In the genomic region with DNA sequence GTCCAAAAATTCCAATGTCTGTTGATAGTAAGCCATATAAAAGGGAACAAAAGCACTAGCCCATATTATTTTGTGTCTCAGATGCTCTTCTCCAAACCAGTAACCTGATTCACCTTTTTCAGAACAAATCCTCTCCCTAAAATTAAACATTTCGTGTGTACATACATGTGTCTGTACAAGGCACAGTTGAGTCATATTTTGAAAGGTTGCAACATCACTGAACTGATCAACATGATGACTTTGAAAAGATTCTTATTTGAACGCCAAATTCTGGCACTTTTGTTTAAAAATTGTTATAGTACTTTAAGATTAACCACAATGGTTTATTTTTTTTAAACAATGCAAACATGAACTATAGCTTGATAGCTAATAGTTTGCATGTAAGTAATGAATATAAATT, we compare ENCODE assay signal across 26 cellular contexts.
DNase-seq lines count a peak whose midpoint lies in the region; ATAC-seq and TF ChIP-seq lines count a peak whose summit lies in the region.
"Had no signal": no experiment of that assay in that cellular context is flagged by ENCODE, and none has a peak within 500 bp of the region (broad histone marks: within the 10 kb centered on the region; RNA-seq: fewer than 3 reads in every experiment).

No MANE protein-coding gene starts in this region.

- H3K27ac ChIP-seq in dorsolateral prefrontal cortex = peak overlapping the region in 2 of 59 donors; percentile 6 to 7
- H3K27ac ChIP-seq: C4-2B, HL-60 had no signal

- H3K36me3 Mint-ChIP-seq in WTC11 = no peaks in the 10 kb centered on the region
- H3K36me3 Mint-ChIP-seq: CD8-positive, alpha-beta T cell had no signal

- H3K36me3 ChIP-seq in skeletal muscle satellite cell (ENCODE audit: insufficient read depth, low read length) = no peaks in the 10 kb centered on the region
- H3K36me3 ChIP-seq: HAP-1 had no signal

- DNase-seq in OCI-M1 (lab: John Stamatoyannopoulos, UW) (peak; percentile 17), WTC11 (ENCODE audit: low spot score) (no peak), fibroblast of mammary gland (ENCODE audit: low read depth) (peak; percentile 35), NCI-H1417 (lab: John Stamatoyannopoulos, UW) (no peak), DMS114 treated with DMSO at 0.1 percent for 48 hours (lab: John Stamatoyannopoulos, UW; ENCODE audit: unreplicated experiment) (no peak), dorsolateral prefrontal cortex (no peak)
- DNase-seq: Caco-2; CD8-positive, alpha-beta T cell; DMS79; EL; GDM1; GOT3; Karpas-422; NCI-H1105; NCI-H146; NCI-H2029; NCI-H446; NCI-H526; Right ventricle myocardium superior; RPMI8226 had no signal

- H3K9me3 ChIP-seq in skeletal muscle satellite cell (replicated peaks; ENCODE audit: low read length) = no peaks in the 10 kb centered on the region
- H3K9me3 ChIP-seq: Caco-2, HAP-1 had no signal

- intact Hi-C loops in dorsolateral prefrontal cortex (cut with DNase I) = no loop called here

- H3K9me3 Mint-ChIP-seq in WTC11 = no peaks in the 10 kb centered on the region

- TF ChIP-seq CTCF in WTC11 (IDR thresholded peaks at IDR 0.05) (no peak), fibroblast of mammary gland (conservative IDR thresholded peaks at IDR 0.05; ENCODE audit: control insufficient read depth, insufficient read depth, low read depth, low read length) (no peak), dorsolateral prefrontal cortex (IDR thresholded peaks at IDR 0.05 in 54 of 56, conservative IDR thresholded peaks at IDR 0.05 in 2 of 56; ENCODE audit: low read depth in 1 of 56, partially characterized antibody in 56 of 56) (no peak)

- H3K27me3 Mint-ChIP-seq in WTC11 (ENCODE audit: low read depth) = no peaks in the 10 kb centered on the region
- H3K27me3 Mint-ChIP-seq: B cell had no signal

- peaks cover 39% of the 10 kb centered on the region for H3K4me1 ChIP-seq in skeletal muscle satellite cell (ENCODE audit: control insufficient read depth, insufficient read depth, low read length)
- H3K4me1 ChIP-seq: Caco-2, HAP-1 had no signal

- H3K27ac Mint-ChIP-seq in WTC11 = 0 out of 2 replicates have a peak overlapping the region, but pooled peaks have one; percentile 51
- H3K27ac Mint-ChIP-seq: B cell; CD8-positive, alpha-beta T cell had no signal

- H3K4me3 Mint-ChIP-seq in WTC11 = no peak overlapping the region
- H3K4me3 Mint-ChIP-seq: B cell; CD8-positive, alpha-beta T cell had no signal

- ATAC-seq in WTC11 = no peak
- ATAC-seq: CD8-positive, alpha-beta T cell; GM12878 had no signal

- peaks cover 28% of the 10 kb centered on the region for H3K4me1 Mint-ChIP-seq in WTC11
- H3K4me1 Mint-ChIP-seq: B cell had no signal

- H3K4me2 ChIP-seq in skeletal muscle satellite cell (ENCODE audit: low read length) = peak overlapping the region; percentile 79

- POLR2A ChIA-PET in WTC11 (lab: Charles Lee) = no interaction called here

- H3K9ac ChIP-seq in skeletal muscle satellite cell (ENCODE audit: low read depth, low read length) = peak overlapping the region; percentile 63

- CTCF ChIA-PET in WTC11 (lab: Charles Lee) = no interaction called here

- H3K4me3 ChIP-seq in fibroblast of mammary gland (ENCODE audit: control insufficient read depth, low read depth, low read length) = no peak overlapping the region
- H3K4me3 ChIP-seq in skeletal muscle satellite cell (ENCODE audit: low read length) = peak overlapping the region; percentile 19
- no peak overlapping the region for H3K4me3 ChIP-seq in dorsolateral prefrontal cortex
- H3K4me3 ChIP-seq: GM12878, HAP-1 had no signal

- H3K27me3 ChIP-seq in skeletal muscle satellite cell (ENCODE audit: control insufficient read depth, insufficient read depth, low read length) (no peaks in the 10 kb centered on the region), dorsolateral prefrontal cortex (peaks cover 0 to 7% (median 0%) of the 10 kb centered on the region in 45 donors)

TF ChIP-seq in WTC11, 78 proteins besides CTCF, POLR2A, EP300 and RAD21:
- TF ChIP-seq, protein P1, sequence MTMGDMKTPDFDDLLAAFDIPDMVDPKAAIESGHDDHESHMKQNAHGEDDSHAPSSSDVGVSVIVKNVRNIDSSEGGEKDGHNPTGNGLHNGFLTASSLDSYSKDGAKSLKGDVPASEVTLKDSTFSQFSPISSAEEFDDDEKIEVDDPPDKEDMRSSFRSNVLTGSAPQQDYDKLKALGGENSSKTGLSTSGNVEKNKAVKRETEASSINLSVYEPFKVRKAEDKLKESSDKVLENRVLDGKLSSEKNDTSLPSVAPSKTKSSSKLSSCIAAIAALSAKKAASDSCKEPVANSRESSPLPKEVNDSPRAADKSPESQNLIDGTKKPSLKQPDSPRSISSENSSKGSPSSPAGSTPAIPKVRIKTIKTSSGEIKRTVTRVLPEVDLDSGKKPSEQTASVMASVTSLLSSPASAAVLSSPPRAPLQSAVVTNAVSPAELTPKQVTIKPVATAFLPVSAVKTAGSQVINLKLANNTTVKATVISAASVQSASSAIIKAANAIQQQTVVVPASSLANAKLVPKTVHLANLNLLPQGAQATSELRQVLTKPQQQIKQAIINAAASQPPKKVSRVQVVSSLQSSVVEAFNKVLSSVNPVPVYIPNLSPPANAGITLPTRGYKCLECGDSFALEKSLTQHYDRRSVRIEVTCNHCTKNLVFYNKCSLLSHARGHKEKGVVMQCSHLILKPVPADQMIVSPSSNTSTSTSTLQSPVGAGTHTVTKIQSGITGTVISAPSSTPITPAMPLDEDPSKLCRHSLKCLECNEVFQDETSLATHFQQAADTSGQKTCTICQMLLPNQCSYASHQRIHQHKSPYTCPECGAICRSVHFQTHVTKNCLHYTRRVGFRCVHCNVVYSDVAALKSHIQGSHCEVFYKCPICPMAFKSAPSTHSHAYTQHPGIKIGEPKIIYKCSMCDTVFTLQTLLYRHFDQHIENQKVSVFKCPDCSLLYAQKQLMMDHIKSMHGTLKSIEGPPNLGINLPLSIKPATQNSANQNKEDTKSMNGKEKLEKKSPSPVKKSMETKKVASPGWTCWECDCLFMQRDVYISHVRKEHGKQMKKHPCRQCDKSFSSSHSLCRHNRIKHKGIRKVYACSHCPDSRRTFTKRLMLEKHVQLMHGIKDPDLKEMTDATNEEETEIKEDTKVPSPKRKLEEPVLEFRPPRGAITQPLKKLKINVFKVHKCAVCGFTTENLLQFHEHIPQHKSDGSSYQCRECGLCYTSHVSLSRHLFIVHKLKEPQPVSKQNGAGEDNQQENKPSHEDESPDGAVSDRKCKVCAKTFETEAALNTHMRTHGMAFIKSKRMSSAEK (CRISPR knock-in tag; IDR thresholded peaks at IDR 0.05; ENCODE audit: borderline replicate concordance) = no peak
- no peak for TF ChIP-seq OVOL2 (CRISPR knock-in tag; IDR thresholded peaks at IDR 0.05; ENCODE audit: borderline replicate concordance)
- TF ChIP-seq ZNF219 (CRISPR knock-in tag; IDR thresholded peaks at IDR 0.05; ENCODE audit: borderline replicate concordance) = no peak
- TF ChIP-seq FOXK1 (CRISPR knock-in tag; IDR thresholded peaks at IDR 0.05) = no peak
- TF ChIP-seq, protein P2, sequence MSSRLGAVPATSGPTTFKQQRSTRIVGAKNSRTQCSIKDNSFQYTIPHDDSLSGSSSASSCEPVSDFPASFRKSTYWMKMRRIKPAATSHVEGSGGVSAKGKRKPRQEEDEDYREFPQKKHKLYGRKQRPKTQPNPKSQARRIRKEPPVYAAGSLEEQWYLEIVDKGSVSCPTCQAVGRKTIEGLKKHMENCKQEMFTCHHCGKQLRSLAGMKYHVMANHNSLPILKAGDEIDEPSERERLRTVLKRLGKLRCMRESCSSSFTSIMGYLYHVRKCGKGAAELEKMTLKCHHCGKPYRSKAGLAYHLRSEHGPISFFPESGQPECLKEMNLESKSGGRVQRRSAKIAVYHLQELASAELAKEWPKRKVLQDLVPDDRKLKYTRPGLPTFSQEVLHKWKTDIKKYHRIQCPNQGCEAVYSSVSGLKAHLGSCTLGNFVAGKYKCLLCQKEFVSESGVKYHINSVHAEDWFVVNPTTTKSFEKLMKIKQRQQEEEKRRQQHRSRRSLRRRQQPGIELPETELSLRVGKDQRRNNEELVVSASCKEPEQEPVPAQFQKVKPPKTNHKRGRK (CRISPR knock-in tag; IDR thresholded peaks at IDR 0.05; ENCODE audit: borderline replicate concordance) = no peak
- TF ChIP-seq ZBTB21 (CRISPR knock-in tag; IDR thresholded peaks at IDR 0.05; ENCODE audit: borderline replicate concordance) = no peak
- TF ChIP-seq, protein P3, sequence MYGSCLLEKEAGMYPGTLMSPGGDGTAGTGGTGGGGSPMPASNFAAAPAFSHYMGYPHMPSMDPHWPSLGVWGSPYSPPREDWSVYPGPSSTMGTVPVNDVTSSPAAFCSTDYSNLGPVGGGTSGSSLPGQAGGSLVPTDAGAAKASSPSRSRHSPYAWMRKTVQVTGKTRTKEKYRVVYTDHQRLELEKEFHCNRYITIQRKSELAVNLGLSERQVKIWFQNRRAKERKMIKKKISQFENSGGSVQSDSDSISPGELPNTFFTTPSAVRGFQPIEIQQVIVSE (CRISPR knock-in tag; IDR thresholded peaks at IDR 0.05; ENCODE audit: borderline replicate concordance) = no peak
- no peak for TF ChIP-seq ELF4 (CRISPR knock-in tag; IDR thresholded peaks at IDR 0.05; ENCODE audit: low read depth)
- TF ChIP-seq, protein P4, sequence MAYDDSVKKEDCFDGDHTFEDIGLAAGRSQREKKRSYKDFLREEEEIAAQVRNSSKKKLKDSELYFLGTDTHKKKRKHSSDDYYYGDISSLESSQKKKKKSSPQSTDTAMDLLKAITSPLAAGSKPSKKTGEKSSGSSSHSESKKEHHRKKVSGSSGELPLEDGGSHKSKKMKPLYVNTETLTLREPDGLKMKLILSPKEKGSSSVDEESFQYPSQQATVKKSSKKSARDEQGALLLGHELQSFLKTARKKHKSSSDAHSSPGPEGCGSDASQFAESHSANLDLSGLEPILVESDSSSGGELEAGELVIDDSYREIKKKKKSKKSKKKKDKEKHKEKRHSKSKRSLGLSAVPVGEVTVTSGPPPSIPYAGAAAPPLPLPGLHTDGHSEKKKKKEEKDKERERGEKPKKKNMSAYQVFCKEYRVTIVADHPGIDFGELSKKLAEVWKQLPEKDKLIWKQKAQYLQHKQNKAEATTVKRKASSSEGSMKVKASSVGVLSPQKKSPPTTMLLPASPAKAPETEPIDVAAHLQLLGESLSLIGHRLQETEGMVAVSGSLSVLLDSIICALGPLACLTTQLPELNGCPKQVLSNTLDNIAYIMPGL (CRISPR knock-in tag; IDR thresholded peaks at IDR 0.05) = no peak
- no peak for TF ChIP-seq RELA (CRISPR knock-in tag; IDR thresholded peaks at IDR 0.05; ENCODE audit: borderline replicate concordance)
- TF ChIP-seq KAT7 (CRISPR knock-in tag; IDR thresholded peaks at IDR 0.05; ENCODE audit: borderline replicate concordance) = no peak
- TF ChIP-seq, protein P5, sequence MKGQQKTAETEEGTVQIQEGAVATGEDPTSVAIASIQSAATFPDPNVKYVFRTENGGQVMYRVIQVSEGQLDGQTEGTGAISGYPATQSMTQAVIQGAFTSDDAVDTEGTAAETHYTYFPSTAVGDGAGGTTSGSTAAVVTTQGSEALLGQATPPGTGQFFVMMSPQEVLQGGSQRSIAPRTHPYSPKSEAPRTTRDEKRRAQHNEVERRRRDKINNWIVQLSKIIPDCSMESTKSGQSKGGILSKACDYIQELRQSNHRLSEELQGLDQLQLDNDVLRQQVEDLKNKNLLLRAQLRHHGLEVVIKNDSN (CRISPR knock-in tag; IDR thresholded peaks at IDR 0.05) = no peak
- no peak for TF ChIP-seq ZNF232 (CRISPR knock-in tag; IDR thresholded peaks at IDR 0.05)
TF ChIP-seq in WTC11: peak in this region for 0.

Comparison
In these comparisons a context has a peak if more than half of its experiments do, and no peak if none do; other contexts are left out.
1. DNase-seq: peak in OCI-M1 (single experiment) and fibroblast of mammary gland (single experiment); none in WTC11 (single experiment), NCI-H1417 (0 of 3), DMS114 treated with DMSO at 0.1 percent for 48 hours (single experiment) and dorsolateral prefrontal cortex (0 of 10).